In the genomic region with DNA sequence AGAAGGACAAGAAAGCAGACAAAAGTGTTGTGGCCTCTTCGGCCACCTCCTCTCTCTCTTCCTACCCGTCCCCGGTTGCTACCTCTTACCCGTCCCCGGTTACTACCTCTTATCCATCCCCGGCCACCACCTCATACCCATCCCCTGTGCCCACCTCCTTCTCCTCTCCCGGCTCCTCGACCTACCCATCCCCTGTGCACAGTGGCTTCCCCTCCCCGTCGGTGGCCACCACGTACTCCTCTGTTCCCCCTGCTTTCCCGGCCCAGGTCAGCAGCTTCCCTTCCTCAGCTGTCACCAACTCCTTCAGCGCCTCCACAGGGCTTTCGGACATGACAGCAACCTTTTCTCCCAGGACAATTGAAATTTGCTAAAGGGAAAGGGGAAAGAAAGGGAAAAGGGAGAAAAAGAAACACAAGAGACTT, we compare ENCODE assay signal across 8 cellular contexts. TPM values are rescaled to one million over a fixed set of nuclear protein-coding genes. Genes with fewer than 3 reads are reported as not detected.
DNase-seq lines count a peak whose midpoint lies in the region; ATAC-seq and TF ChIP-seq lines count a peak whose summit lies in the region.

No MANE protein-coding gene starts in this region.

- H3K27ac Mint-ChIP-seq in CD4-positive, alpha-beta T cell, result peak overlapping the region; percentile 79

- H3K9ac ChIP-seq in endocrine pancreas (ENCODE audit: control insufficient read depth, insufficient read depth, low read length), result no peak overlapping the region

- H3K9me3 Mint-ChIP-seq in CD4-positive, alpha-beta T cell, result no peaks in the 10 kb centered on the region

- 85 to 88% (median 88%) methylated on average over 14 of the region's 14 CpGs for WGBS in ovary, 3 donors

- no peak for DNase-seq in CD4-positive, alpha-beta T cell
- DNase-seq in RKO (ENCODE audit: low spot score), result peak; percentile 47
- peak in 1 of 5 donors; percentile 50 for DNase-seq in ovary
- DNase-seq in NCI-H524 (lab: John Stamatoyannopoulos, UW), result no peak
- DNase-seq in activated gamma-delta T cell (lab: John Stamatoyannopoulos, UW), result no peak
- DNase-seq in Ammon's horn (ENCODE audit: low spot score), result no peak

- H3K9me3 ChIP-seq in CD4-positive, alpha-beta T cell (ENCODE audit: control insufficient read depth, low read length), result no peaks in the 10 kb centered on the region
- H3K9me3 ChIP-seq in endocrine pancreas (ENCODE audit: control insufficient read depth, low read length) (no peaks in the 10 kb centered on the region), ovary (no peaks in the 10 kb centered on the region)

- no peaks in the 10 kb centered on the region for H3K27me3 ChIP-seq in CD4-positive, alpha-beta T cell (ENCODE audit: control insufficient read depth, insufficient read depth, low read length)
- no peaks in the 10 kb centered on the region for H3K27me3 ChIP-seq in endocrine pancreas (ENCODE audit: control insufficient read depth, insufficient read depth, low read length)
- H3K27me3 ChIP-seq in ovary, result no peaks in the 10 kb centered on the region

- ATAC-seq in CD4-positive, alpha-beta T cell (ENCODE audit: poor library complexity), result no peak
- no peak for ATAC-seq in HG03039 (IDR thresholded peaks at IDR 0.05; ENCODE audit: unreplicated experiment)

- CTCF ChIA-PET in CD4-positive, alpha-beta T cell (lab: Charles Lee), result no interaction called here

- H3K4me1 Mint-ChIP-seq in CD4-positive, alpha-beta T cell (ENCODE audit: low read depth), result peaks cover 26% of the 10 kb centered on the region

- H3K27me3 Mint-ChIP-seq in CD4-positive, alpha-beta T cell, result no peaks in the 10 kb centered on the region

- TF ChIP-seq EP300 in ovary (IDR thresholded peaks at IDR 0.05), result no peak

- no peak for TF ChIP-seq POLR2A in ovary (IDR thresholded peaks at IDR 0.05)

- peaks cover 20% of the 10 kb centered on the region for H3K36me3 Mint-ChIP-seq in CD4-positive, alpha-beta T cell (ENCODE audit: low read depth)

- intact Hi-C loops in CD4-positive, alpha-beta T cell (cut with DNase I, micrococcal nuclease), result loop anchor here in 1 of 2 experiments (10.0 kb wide), 2 partner anchors 107 to 937 kb away; partner anchors contain the start of genes HSPA9 and SPATA24
- intact Hi-C loops in ovary (cut with DNase I), result loop anchor here in 1 of 4 donors (10.0 kb wide), 1 partner anchor 797 kb away; no protein-coding TSS in a partner anchor

- no peak for TF ChIP-seq CTCF in CD4-positive, alpha-beta T cell (IDR thresholded peaks at IDR 0.05)
- TF ChIP-seq CTCF in ovary (IDR thresholded peaks at IDR 0.05), result no peak

- peak overlapping the region; percentile 96 for H3K4me3 Mint-ChIP-seq in CD4-positive, alpha-beta T cell

- no peak overlapping the region for H3K27ac ChIP-seq in CD4-positive, alpha-beta T cell (ENCODE audit: low read depth, low read length)
- no peak overlapping the region for H3K27ac ChIP-seq in ovary

- H3K4me1 ChIP-seq in endocrine pancreas (ENCODE audit: control insufficient read depth, insufficient read depth, low read length) (no peaks in the 10 kb centered on the region), ovary (ENCODE audit: insufficient read depth) (peaks cover 19% of the 10 kb centered on the region)

- H3K36me3 ChIP-seq in endocrine pancreas (ENCODE audit: control insufficient read depth, insufficient read depth, low read length) (peaks cover 12% of the 10 kb centered on the region), ovary (no peaks in the 10 kb centered on the region)

- POLR2A ChIA-PET in CD4-positive, alpha-beta T cell (lab: Charles Lee), result no interaction called here

- peak overlapping the region; percentile 70 for H3K4me3 ChIP-seq in endocrine pancreas (ENCODE audit: control insufficient read depth, insufficient read depth, low read length)
- H3K4me3 ChIP-seq in ovary, result peak overlapping the region; percentile 50

RNA-seq across cellular contexts. Expression of gene EGR1, which starts 2.4 kb away (rescaled TPM):
- total RNA-seq in CD4-positive, alpha-beta T cell, result 1 to 10 TPM; 5.7 to 6.2 TPM
- total RNA-seq in ovary, result 100 to 1,000 TPM in 4 of 7 donors, 10 to 100 TPM in 3; 72.7 to 346 (median 123) TPM
- 100 to 1,000 TPM in 1 of 2 donors, 10 to 100 TPM in 1; 60.4 to 361 TPM for polyA plus RNA-seq in ovary

RNA-seq across cellular contexts. Expression of gene REEP2, which starts 28.9 kb away (rescaled TPM):
- total RNA-seq in CD4-positive, alpha-beta T cell, result under 1 TPM; 0.33 to 0.34 TPM
- 10 to 100 TPM in 1 of 7 donors, 1 to 10 TPM in 6; 3.5 to 11.4 (median 5.7) TPM for total RNA-seq in ovary
- polyA plus RNA-seq in ovary, result 1 to 10 TPM; 3.5 to 8.0 TPM

Comparison
In these comparisons a context has a peak if more than half of its experiments do, and no peak if none do; other contexts are left out.
1. RNA of gene EGR1, which starts 2.4 kb away (total RNA-seq): 72.7 to 346 TPM in ovary; 5.7 to 6.2 TPM in CD4-positive, alpha-beta T cell; every median in the first group is over 10 times any median in the second.